ENCODE assay signal across 9 cellular contexts in the genomic region with DNA sequence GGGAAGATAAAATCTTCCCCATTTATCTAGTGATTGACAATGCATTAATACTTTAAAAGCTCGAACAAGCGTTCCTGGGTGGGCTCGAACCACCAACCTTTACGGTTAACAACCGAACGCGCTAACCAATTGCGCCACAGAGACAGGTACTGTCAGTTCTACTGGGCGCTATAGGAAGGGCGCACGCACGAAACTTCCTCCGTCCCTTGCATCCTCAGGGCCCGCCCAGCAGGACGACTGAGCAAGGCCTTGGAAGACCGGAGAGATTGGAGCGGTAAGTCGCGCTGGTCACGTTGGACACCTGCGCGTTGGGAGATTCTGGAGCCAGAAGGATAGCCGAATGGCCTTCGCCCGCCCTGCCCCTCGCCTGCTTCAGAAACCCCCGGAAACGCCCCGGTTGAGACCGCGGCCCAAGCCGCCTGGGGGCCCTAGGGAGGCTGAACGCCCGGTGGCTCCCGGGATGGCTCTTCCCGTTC. TPM values are rescaled to one million over a fixed set of nuclear protein-coding genes. Genes with fewer than 3 reads are reported as not detected.
DNase-seq lines count a peak whose midpoint lies in the region; ATAC-seq and TF ChIP-seq lines count a peak whose summit lies in the region.
"Not testable (repeated sequence)": the region's sequence is repeated elsewhere in the genome, so short reads cannot be mapped to it uniquely, and the experiment has no call there.
"Had no signal": no experiment of that assay in that cellular context is flagged by ENCODE, and none has a peak within 500 bp of the region (broad histone marks: within the 10 kb centered on the region; RNA-seq: fewer than 3 reads in every experiment).

No MANE protein-coding gene starts in this region.

- in situ Hi-C loops in astrocyte of the spinal cord (cut with HindIII; ENCODE audit: low sequenced_read_pairs): not testable (repeated sequence)

- not testable (repeated sequence) for TF ChIP-seq CTCF in Calu3 (IDR thresholded peaks at IDR 0.05; ENCODE audit: unreplicated experiment); activated CD8-positive, alpha-beta T cell treated with anti-CD3 and anti-CD28 coated beads for 36 hours (IDR thresholded peaks at IDR 0.05); astrocyte of the spinal cord (IDR thresholded peaks at IDR 0.05; ENCODE audit: low read depth, low read length); fibroblast of the aortic adventitia (IDR thresholded peaks at IDR 0.05; ENCODE audit: insufficient read depth, low read length)

- H3K4me3 ChIP-seq in astrocyte of the spinal cord (ENCODE audit: low read depth, low read length) (peak overlapping the region; percentile 23), fibroblast of the aortic adventitia (ENCODE audit: low read depth, low read length) (peak overlapping the region; percentile 56), skeletal muscle satellite cell (ENCODE audit: low read length) (peak overlapping the region; percentile 56)

- not testable (repeated sequence) for H3K9ac ChIP-seq in skeletal muscle satellite cell (ENCODE audit: low read depth, low read length)

- peak; percentile 61 for DNase-seq in Calu3
- DNase-seq in NCI-H460 (ENCODE audit: extremely low read depth, low read depth): peak; percentile 91
- peak; percentile 85 for DNase-seq in activated CD8-positive, alpha-beta T cell treated with anti-CD3 and anti-CD28 coated beads for 36 hours
- peak; percentile 22 for DNase-seq in astrocyte of the spinal cord (ENCODE audit: low read depth, low spot score)
- DNase-seq in fibroblast of the aortic adventitia (ENCODE audit: low read depth): peak; percentile 56
- DNase-seq in lung microvascular endothelial cell (ENCODE audit: low read depth in 2 of 2): peak; percentile 15 to 20

- TSS peak; percentile 68 for BruUV-seq in Calu3 (replicated peaks; lab: Mats Ljungman, UMichigan)

- H3K4me3 Mint-ChIP-seq in Calu3 (ENCODE audit: low read depth, unreplicated experiment): peak overlapping the region; percentile 63
- peak overlapping the region; percentile 78 for H3K4me3 Mint-ChIP-seq in activated CD8-positive, alpha-beta T cell treated with anti-CD3 and anti-CD28 coated beads for 36 hours
- H3K4me3 Mint-ChIP-seq in stimulated activated naive CD8-positive, alpha-beta T cell treated with anti-CD3 and anti-CD28 coated beads, Interleukin-15, Interleukin-2, amounts not matched to agents 100 ng/mL and 50 ng/mL, for 24 hours: peak overlapping the region; percentile 83

- H3K4me1 Mint-ChIP-seq in Calu3 (ENCODE audit: low read depth, unreplicated experiment); activated CD8-positive, alpha-beta T cell treated with anti-CD3 and anti-CD28 coated beads for 36 hours (ENCODE audit: low read depth): not testable (repeated sequence)
- peaks cover 10% of the 10 kb centered on the region for H3K4me1 Mint-ChIP-seq in stimulated activated naive CD8-positive, alpha-beta T cell treated with anti-CD3 and anti-CD28 coated beads, Interleukin-15, Interleukin-2, amounts not matched to agents 100 ng/mL and 50 ng/mL, for 24 hours (ENCODE audit: low read depth)

- not testable (repeated sequence) for H3K27me3 ChIP-seq in skeletal muscle satellite cell (ENCODE audit: control insufficient read depth, insufficient read depth, low read length)

- peaks cover 13% of the 10 kb centered on the region for H3K36me3 Mint-ChIP-seq in Calu3 (ENCODE audit: insufficient read depth, unreplicated experiment)
- H3K36me3 Mint-ChIP-seq in activated CD8-positive, alpha-beta T cell treated with anti-CD3 and anti-CD28 coated beads for 36 hours (ENCODE audit: low read depth): peaks cover 13% of the 10 kb centered on the region
- not testable (repeated sequence) for H3K36me3 Mint-ChIP-seq in stimulated activated naive CD8-positive, alpha-beta T cell treated with anti-CD3 and anti-CD28 coated beads, Interleukin-15, Interleukin-2, amounts not matched to agents 100 ng/mL and 50 ng/mL, for 24 hours (ENCODE audit: low read depth)

- H3K9me3 Mint-ChIP-seq in Calu3 (ENCODE audit: low read depth, unreplicated experiment); activated CD8-positive, alpha-beta T cell treated with anti-CD3 and anti-CD28 coated beads for 36 hours; stimulated activated naive CD8-positive, alpha-beta T cell treated with anti-CD3 and anti-CD28 coated beads, Interleukin-15, Interleukin-2, amounts not matched to agents 100 ng/mL and 50 ng/mL, for 24 hours: not testable (repeated sequence)

- H3K27me3 Mint-ChIP-seq in Calu3 (ENCODE audit: unreplicated experiment); activated CD8-positive, alpha-beta T cell treated with anti-CD3 and anti-CD28 coated beads for 36 hours; stimulated activated naive CD8-positive, alpha-beta T cell treated with anti-CD3 and anti-CD28 coated beads, Interleukin-15, Interleukin-2, amounts not matched to agents 100 ng/mL and 50 ng/mL, for 24 hours: not testable (repeated sequence)

- CTCF ChIA-PET in Calu3 (lab: Charles Lee); activated CD8-positive, alpha-beta T cell treated with anti-CD3 and anti-CD28 coated beads for 36 hours (lab: Charles Lee): not testable (repeated sequence)

- not testable (repeated sequence) for ATAC-seq in activated CD8-positive, alpha-beta T cell treated with anti-CD3 and anti-CD28 coated beads for 36 hours

- not testable (repeated sequence) for H3K9me3 ChIP-seq in skeletal muscle satellite cell (replicated peaks; ENCODE audit: low read length)

- POLR2A ChIA-PET in activated CD8-positive, alpha-beta T cell treated with anti-CD3 and anti-CD28 coated beads for 36 hours (lab: Charles Lee): not testable (repeated sequence)

- H3K27ac Mint-ChIP-seq in Calu3 (ENCODE audit: unreplicated experiment): not testable (repeated sequence)
- peak overlapping the region; percentile 90 for H3K27ac Mint-ChIP-seq in activated CD8-positive, alpha-beta T cell treated with anti-CD3 and anti-CD28 coated beads for 36 hours
- H3K27ac Mint-ChIP-seq in stimulated activated naive CD8-positive, alpha-beta T cell treated with anti-CD3 and anti-CD28 coated beads, Interleukin-15, Interleukin-2, amounts not matched to agents 100 ng/mL and 50 ng/mL, for 24 hours: peak overlapping the region; percentile 92

- H3K4me2 ChIP-seq in skeletal muscle satellite cell (ENCODE audit: low read length): peak overlapping the region; percentile 63

- intact Hi-C loops in Calu3 (cut with micrococcal nuclease; ENCODE audit: unreplicated experiment); activated CD8-positive, alpha-beta T cell treated with anti-CD3 and anti-CD28 coated beads for 36 hours (cut with micrococcal nuclease): not testable (repeated sequence)

- H3K36me3 ChIP-seq in skeletal muscle satellite cell (ENCODE audit: insufficient read depth, low read length): not testable (repeated sequence)

- not testable (repeated sequence) for H3K4me1 ChIP-seq in skeletal muscle satellite cell (ENCODE audit: control insufficient read depth, insufficient read depth, low read length)

RNA-seq across cellular contexts. Expression of gene PPIAL4C, which starts 25.3 kb away (rescaled TPM):
- not detected in 2 replicates for total RNA-seq in Calu3 (2022)
- not detected in 2 replicates for total RNA-seq in NCI-H460 (2014; rRNA removed; shearing (Covaris generic))
- polyA plus RNA-seq in NCI-H460 (2014; cell fraction: nucleus; rRNA removed): not detected in 2 replicates
- total RNA-seq in activated CD8-positive, alpha-beta T cell treated with anti-CD3 and anti-CD28 coated beads for 36 hours: not detected
- not detected in 2 replicates for total RNA-seq in fibroblast of the aortic adventitia (ENCODE audit: low replicate concordance)
- total RNA-seq in lung microvascular endothelial cell: not detected in 2 replicates
- not detected in 2 replicates for total RNA-seq in skeletal muscle satellite cell (2012; rRNA removed)
- total RNA-seq: gastrocnemius medialis had no signal

Comparison
In these comparisons a context has a peak if more than half of its experiments do, and no peak if none do; other contexts are left out.
1. DNase-seq: peak in every context shown above with its lines; median percentile 91 in NCI-H460; 85 in activated CD8-positive, alpha-beta T cell treated with anti-CD3 and anti-CD28 coated beads for 36 hours; 61 in Calu3; 56 in fibroblast of the aortic adventitia; 22 in astrocyte of the spinal cord; 18 in lung microvascular endothelial cell.